21 cellular contexts compared by ENCODE assay signal in the genomic region with DNA sequence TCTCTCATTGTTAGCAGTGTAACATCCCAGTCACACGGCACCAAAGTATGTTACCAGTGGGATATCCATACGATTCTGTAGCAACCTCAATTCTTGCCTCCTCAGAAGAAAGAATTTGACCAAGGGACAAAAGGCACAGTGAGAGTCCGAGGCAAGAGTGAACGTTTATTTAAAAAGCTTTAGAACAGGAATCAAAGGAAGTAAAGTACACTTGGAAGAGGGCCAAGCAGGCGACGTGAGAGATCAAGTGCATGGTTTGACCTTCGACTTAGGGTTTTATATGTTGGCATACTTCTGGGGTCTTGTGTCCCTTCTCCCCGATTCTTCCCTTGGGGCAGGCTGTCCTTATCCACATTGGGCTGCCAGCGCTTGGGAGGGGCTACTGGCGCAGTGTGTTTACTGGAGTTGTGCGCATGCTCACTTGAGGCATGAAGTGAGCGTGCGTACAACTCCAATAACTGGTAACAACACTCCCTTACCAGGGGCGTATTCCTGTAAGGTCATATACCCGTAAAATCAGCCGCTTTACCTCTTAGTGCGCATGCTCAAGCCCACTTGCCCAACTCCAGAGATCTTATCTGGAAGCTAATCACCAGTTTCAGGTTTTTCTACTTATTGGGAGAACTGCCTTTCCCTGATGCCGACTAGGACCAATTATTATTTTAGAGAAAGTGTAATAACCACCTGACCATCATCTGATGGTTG.
DNase-seq lines count a peak whose midpoint lies in the region; ATAC-seq and TF ChIP-seq lines count a peak whose summit lies in the region.
"Had no signal": no experiment of that assay in that cellular context is flagged by ENCODE, and none has a peak within 500 bp of the region (broad histone marks: within the 10 kb centered on the region; RNA-seq: fewer than 3 reads in every experiment).

No MANE protein-coding gene starts in this region.

- H3K23ac ChIP-seq in neuronal stem cell (ENCODE audit: low read depth, low read length, poor library complexity) = peak overlapping the region; percentile 49

- no peak overlapping the region for H2AFZ ChIP-seq in neuronal stem cell (ENCODE audit: low read length)
- H2AFZ ChIP-seq in PC-3 (ENCODE audit: low read length) = no peak overlapping the region

- POLR2A ChIA-PET in PC-3 (lab: Charles Lee; ENCODE audit: unreplicated experiment) = no interaction called here

- no peaks in the 10 kb centered on the region for H3K27me3 ChIP-seq in neuronal stem cell (ENCODE audit: control insufficient read depth in 3 of 3, insufficient read depth in 3 of 3, low read depth in 1 of 3, low read length in 3 of 3)
- no peaks in the 10 kb centered on the region for H3K27me3 ChIP-seq in PC-3 (ENCODE audit: low read length)
- H3K27me3 ChIP-seq: BE2C, MG63 had no signal

- peaks cover 36% of the 10 kb centered on the region for H3K4me1 Mint-ChIP-seq in Calu3 (ENCODE audit: low read depth, unreplicated experiment)

- no peaks in the 10 kb centered on the region for H3K9me3 ChIP-seq in SK-N-MC (ENCODE audit: low read depth, low read length)
- H3K9me3 ChIP-seq in neuronal stem cell (replicated peaks in 1 of 2; ENCODE audit: control insufficient read depth in 2 of 2, insufficient read depth in 1 of 2, low read depth in 1 of 2, low read length in 2 of 2) = no peaks in the 10 kb centered on the region
- H3K9me3 ChIP-seq in PC-3 (ENCODE audit: low read length) = no peaks in the 10 kb centered on the region
- H3K9me3 ChIP-seq: BE2C had no signal

- H2BK15ac ChIP-seq in neuronal stem cell (ENCODE audit: low read length) = no peak overlapping the region

- peak overlapping the region; percentile 78 for H3K4me3 Mint-ChIP-seq in Calu3 (ENCODE audit: low read depth, unreplicated experiment)
- H3K4me3 Mint-ChIP-seq: CD4-positive, CD25-positive, alpha-beta regulatory T cell; HFFc6 had no signal

- H3K9ac ChIP-seq in SK-N-MC (ENCODE audit: insufficient read length) (no peak overlapping the region), neuronal stem cell (ENCODE audit: low read depth, low read length, poor library complexity) (no peak overlapping the region), PC-3 (ENCODE audit: low read length) (no peak overlapping the region)

- TF ChIP-seq CTCF in Calu3 (IDR thresholded peaks at IDR 0.05; ENCODE audit: unreplicated experiment) (no peak), PC-3 (conservative IDR thresholded peaks at IDR 0.05; ENCODE audit: low read depth, low read length) (no peak)

- no peaks in the 10 kb centered on the region for H3K79me1 ChIP-seq in neuronal stem cell (ENCODE audit: low read depth, low read length)

- H3K36me3 ChIP-seq in SK-N-MC (ENCODE audit: insufficient read depth, low read length) (no peaks in the 10 kb centered on the region), neuronal stem cell (replicated peaks in 1 of 2; ENCODE audit: control insufficient read depth in 2 of 2, insufficient read depth in 2 of 2, low read length in 2 of 2) (no peaks in the 10 kb centered on the region), PC-3 (ENCODE audit: low read depth, low read length) (no peaks in the 10 kb centered on the region)
- H3K36me3 ChIP-seq: BE2C had no signal

- no peaks in the 10 kb centered on the region for H3K9me2 ChIP-seq in PC-3 (replicated peaks; ENCODE audit: low read length)

- H3K79me2 ChIP-seq in PC-3 (ENCODE audit: low read length) = no peaks in the 10 kb centered on the region

- H2BK120ac ChIP-seq in neuronal stem cell (ENCODE audit: low read depth, low read length) = no peak overlapping the region

- H3K4ac ChIP-seq in neuronal stem cell (ENCODE audit: low read length) = no peak overlapping the region

- peaks cover 3% of the 10 kb centered on the region for H3K9me3 Mint-ChIP-seq in Calu3 (ENCODE audit: low read depth, unreplicated experiment)
- H3K9me3 Mint-ChIP-seq: HFFc6 had no signal

- H3K4me3 ChIP-seq in SK-N-MC = no peak overlapping the region
- H3K4me3 ChIP-seq in neuronal stem cell (ENCODE audit: low read length in 2 of 2) = no peak overlapping the region
- no peak overlapping the region for H3K4me3 ChIP-seq in PC-3 (ENCODE audit: low read length)
- H3K4me3 ChIP-seq: MG63 had no signal

- DNase-seq in Calu3 (peak; percentile 84), HuH-7 (ENCODE audit: low spot score) (peak; percentile 26), SK-N-MC (ENCODE audit: low read depth, low spot score) (no peak), neuronal stem cell (ENCODE audit: low spot score) (no peak), NCI-H226 (no peak), DMS153 treated with DMSO at 0.1 percent for 48 hours (lab: John Stamatoyannopoulos, UW; ENCODE audit: unreplicated experiment) (no peak), PC-3 (no peak)
- DNase-seq: BE2C; CD4-positive, CD25-positive, alpha-beta regulatory T cell; COR-L47; DMS79 treated with DMSO at 0.1 percent for 48 hours; HFFc6; IMR-90; Karpas-422; MG63; NCI-H1048; NCI-H1436; NCI-H1930; OCI-M1; RPMI8226 had no signal

- H3K27ac ChIP-seq in SK-N-MC (peak overlapping the region; percentile 75), neuronal stem cell (replicated peaks; ENCODE audit: low read length) (no peak overlapping the region), PC-3 (ENCODE audit: low read length) (no peak overlapping the region)

- H3K4me1 ChIP-seq in neuronal stem cell (ENCODE audit: control insufficient read depth in 2 of 2, insufficient read depth in 1 of 2, low read depth in 1 of 2, low read length in 2 of 2) (no peaks in the 10 kb centered on the region), PC-3 (ENCODE audit: insufficient read depth, low read length) (peaks cover 10% of the 10 kb centered on the region; the same call in 1 of the 2 replicates)

- H2BK5ac ChIP-seq in neuronal stem cell (ENCODE audit: low read length) = no peak overlapping the region

- H3K14ac ChIP-seq in neuronal stem cell (ENCODE audit: low read length) = no peak overlapping the region

- H3K27ac Mint-ChIP-seq in Calu3 (ENCODE audit: unreplicated experiment) = peak overlapping the region; percentile 96
- H3K27ac Mint-ChIP-seq: CD4-positive, CD25-positive, alpha-beta regulatory T cell; HFFc6 had no signal

- H3K4me2 ChIP-seq in neuronal stem cell (ENCODE audit: insufficient read depth, low read length, poor library complexity, severe bottlenecking) = no peak overlapping the region
- no peak overlapping the region for H3K4me2 ChIP-seq in PC-3 (ENCODE audit: low read length)

- no peak overlapping the region for H3K18ac ChIP-seq in neuronal stem cell (ENCODE audit: low read length)

- no peak overlapping the region for H4K91ac ChIP-seq in neuronal stem cell (ENCODE audit: low read depth, low read length, poor library complexity)

- H2AK5ac ChIP-seq in neuronal stem cell (ENCODE audit: low read depth, low read length) = no peak overlapping the region

- ATAC-seq in HG02852 (IDR thresholded peaks at IDR 0.05; ENCODE audit: unreplicated experiment) (no peak), PC-3 (no peak)

- no peaks in the 10 kb centered on the region for H4K20me1 ChIP-seq in PC-3 (ENCODE audit: low read length)

- H3F3A ChIP-seq in PC-3 (ENCODE audit: low read length, unreplicated experiment) = no peaks in the 10 kb centered on the region

- H3K36me3 Mint-ChIP-seq in Calu3 (ENCODE audit: insufficient read depth, unreplicated experiment) = peaks cover 10% of the 10 kb centered on the region
- H3K36me3 Mint-ChIP-seq: CD4-positive, CD25-positive, alpha-beta regulatory T cell had no signal

- no peak overlapping the region for H2BK12ac ChIP-seq in neuronal stem cell (ENCODE audit: low read length)

- WGBS in neuronal stem cell (ENCODE audit: extremely low coverage in 2 of 2, insufficient read length in 2 of 2, insufficient replicate concordance in 1 of 2), 2 donors = no CpG with 5 or more reads among the region's 18 CpGs

- BruUV-seq in Calu3 (replicated peaks; lab: Mats Ljungman, UMichigan) (TSS peak; percentile 52), PC-3 (replicated peaks; lab: Mats Ljungman, UMichigan) (no TSS peak)

- no peak overlapping the region for H4K8ac ChIP-seq in neuronal stem cell (ENCODE audit: low read depth, low read length)

- CTCF ChIA-PET in Calu3 (lab: Charles Lee) (interaction anchor here (1.2 kb wide), 1 partner anchor 97 kb away, joined by 3 read pairs; no protein-coding TSS in a partner anchor), PC-3 (lab: Charles Lee) (interaction anchor here (1.0 kb wide), 1 partner anchor 21 kb away, joined by 3 read pairs; no protein-coding TSS in a partner anchor)

- intact Hi-C loops in Calu3 (cut with micrococcal nuclease; ENCODE audit: unreplicated experiment) (loop anchor here (1.0 kb wide), 1 partner anchor 22 kb away; no protein-coding TSS in a partner anchor), PC-3 (cut with micrococcal nuclease) (no loop called here)

- H3K27me3 Mint-ChIP-seq in Calu3 (ENCODE audit: unreplicated experiment) = no peaks in the 10 kb centered on the region
- H3K27me3 Mint-ChIP-seq: CD4-positive, CD25-positive, alpha-beta regulatory T cell had no signal

Comparison
In these comparisons a context has a peak if more than half of its experiments do, and no peak if none do; other contexts are left out.
1. DNase-seq: peak in Calu3 (single experiment) and HuH-7 (single experiment); none in SK-N-MC (single experiment), neuronal stem cell (single experiment), NCI-H226 (single experiment), DMS153 treated with DMSO at 0.1 percent for 48 hours (single experiment) and PC-3 (single experiment).